In genomic region chr19:38930776-38931761, GRCh38 we compare ENCODE assay signal across 8 cellular contexts. TPM values are rescaled to one million over a fixed set of nuclear protein-coding genes. Genes with fewer than 3 reads are reported as not detected.
DNase-seq lines count a peak whose midpoint lies in the region; ATAC-seq lines count a peak whose summit lies in the region.

Gene MRPS12 (plus strand): TSS chr19:38930944. CDS start chr19:38931295, 351 bp downstream.

- H3K4me1 Mint-ChIP-seq in activated T-cell treated with anti-CD3 and anti-CD28 coated beads, Interleukin-2, amount 50 U/mL, for 24 hours (ENCODE audit: low read depth): peaks cover 39% of the 10 kb centered on the region

- ATAC-seq in GM21367 (IDR thresholded peaks at IDR 0.05; ENCODE audit: unreplicated experiment) (peak; percentile 83), esophagus mucosa (peak; percentile 97)

- H3K4me3 ChIP-seq in NT2/D1 (ENCODE audit: insufficient read length, low read depth): peak within 1 kb of the TSS; percentile 94
- H3K4me3 ChIP-seq in mucosa of stomach (ENCODE audit: low read length): peak within 1 kb of the TSS; percentile 70

- peaks cover 3% of the 10 kb centered on the region for H3K9me3 Mint-ChIP-seq in activated T-cell treated with anti-CD3 and anti-CD28 coated beads, Interleukin-2, amount 50 U/mL, for 24 hours

- H3K36me3 Mint-ChIP-seq in activated T-cell treated with anti-CD3 and anti-CD28 coated beads, Interleukin-2, amount 50 U/mL, for 24 hours (ENCODE audit: low read depth): peaks cover 73% of the 10 kb centered on the region

- H3K27me3 ChIP-seq in NT2/D1 (ENCODE audit: insufficient read depth, insufficient read length) (no peaks in the 10 kb centered on the region), mucosa of stomach (ENCODE audit: control insufficient read depth, insufficient read depth, low read length) (no peaks in the 10 kb centered on the region)

- H3K4me3 Mint-ChIP-seq in activated T-cell treated with anti-CD3 and anti-CD28 coated beads, Interleukin-2, amount 50 U/mL, for 24 hours: peak within 1 kb of the TSS; percentile 99

- H3K27ac Mint-ChIP-seq in activated T-cell treated with anti-CD3 and anti-CD28 coated beads, Interleukin-2, amount 50 U/mL, for 24 hours: peak within 1 kb of the TSS; percentile 99

- DNase-seq in DMS 273 (lab: John Stamatoyannopoulos, UW; ENCODE audit: unreplicated experiment): peak; percentile 100
- DNase-seq in HT1080 (ENCODE audit: low read depth): peak; percentile 98
- peak; percentile 98 for DNase-seq in NT2/D1 (ENCODE audit: low read depth, low spot score)
- no peak for DNase-seq in activated T-cell treated with anti-CD3 and anti-CD28 coated beads, Interleukin-2, amount 50 U/mL, for 24 hours
- peak; percentile 97 to 98 for DNase-seq in stimulated activated CD8-positive, alpha-beta memory T cell treated with anti-CD3 and anti-CD28 coated beads, Interleukin-7, amount 100 ng/mL, for 4 hours (ENCODE audit: low read depth in 2 of 2)

- H3K27me3 Mint-ChIP-seq in activated T-cell treated with anti-CD3 and anti-CD28 coated beads, Interleukin-2, amount 50 U/mL, for 24 hours: no peaks in the 10 kb centered on the region

- H3K36me3 ChIP-seq in NT2/D1 (ENCODE audit: insufficient read depth, insufficient read length, low read length): peaks cover 48% of the 10 kb centered on the region
- H3K36me3 ChIP-seq in mucosa of stomach (ENCODE audit: control insufficient read depth, insufficient read depth, low read length): no peaks in the 10 kb centered on the region

- H3K9ac ChIP-seq in NT2/D1 (ENCODE audit: insufficient read length, low read depth): peak within 1 kb of the TSS; percentile 79
- H3K9ac ChIP-seq in mucosa of stomach (ENCODE audit: low read length): peak within 1 kb of the TSS; percentile 95

- peaks cover 24% of the 10 kb centered on the region for H3K9me3 ChIP-seq in NT2/D1 (ENCODE audit: insufficient read depth, low read length)
- no peaks in the 10 kb centered on the region for H3K9me3 ChIP-seq in mucosa of stomach (ENCODE audit: control insufficient read depth, low read length)

- H3K4me1 ChIP-seq in NT2/D1 (ENCODE audit: insufficient read depth, insufficient read length) (peaks cover 4% of the 10 kb centered on the region), mucosa of stomach (ENCODE audit: control insufficient read depth, insufficient read depth, low read length) (peaks cover 11% of the 10 kb centered on the region)

RNA-seq across cellular contexts. Expression of gene MRPS12, which starts in this region (rescaled TPM):
- 135 and 136 TPM in 2 replicates for total RNA-seq in HT1080 (2014; rRNA removed; shearing (Covaris generic))
- polyA plus RNA-seq in HT1080 (2015; cell fraction: cytosol; rRNA removed): 64.1 and 81.8 TPM in 2 replicates
- polyA plus RNA-seq in HT1080 (2015; cell fraction: nucleus; rRNA removed): 32.6 and 35.8 TPM in 2 replicates
- 60.4 TPM for total RNA-seq in esophagus mucosa
